8 cellular contexts compared by ENCODE assay signal in the genomic region with DNA sequence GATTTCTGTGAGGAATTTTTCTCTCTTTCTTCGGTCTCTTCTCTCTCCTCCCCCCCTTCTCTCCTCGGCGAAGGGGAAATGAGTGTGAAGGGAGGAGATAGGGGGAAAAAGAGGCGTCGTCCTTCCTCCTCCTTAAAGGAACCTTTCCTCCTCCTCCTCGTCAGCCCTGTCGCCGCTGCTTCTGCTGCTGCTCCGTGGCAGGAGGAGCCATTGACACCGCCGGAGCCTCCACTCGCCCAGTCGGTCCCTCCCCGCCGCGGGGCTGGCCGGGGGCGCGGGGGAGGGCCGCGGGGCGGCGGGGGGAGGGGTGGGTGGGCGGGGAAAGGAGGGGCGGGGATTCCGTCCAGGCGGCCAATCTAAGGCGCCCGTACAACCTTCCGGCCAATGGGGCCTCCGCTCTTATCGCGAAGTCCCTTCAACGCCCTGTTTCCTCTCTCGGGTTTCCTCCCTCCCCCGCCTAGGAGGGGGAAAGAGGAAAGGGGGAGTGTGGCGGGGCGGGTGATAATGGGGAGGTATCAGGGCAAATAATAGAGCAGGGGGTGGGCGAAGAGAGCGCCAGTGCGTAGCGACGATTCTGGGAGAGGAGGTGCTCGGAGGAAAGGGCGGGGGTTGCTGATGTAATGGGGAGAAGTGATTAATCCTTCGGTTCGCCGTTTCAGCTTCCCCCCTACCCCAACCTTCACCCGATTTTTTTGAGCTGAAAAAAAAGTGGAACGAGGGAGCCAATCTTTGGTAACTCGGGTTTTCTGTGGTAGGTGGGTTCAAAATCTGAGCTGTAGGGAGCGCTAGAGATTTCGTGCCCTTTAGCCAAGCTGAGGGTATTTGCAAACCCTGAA. TPM values are rescaled to one million over a fixed set of nuclear protein-coding genes. Genes with fewer than 3 reads are reported as not detected.
DNase-seq lines count a peak whose midpoint lies in the region; ATAC-seq and TF ChIP-seq lines count a peak whose summit lies in the region.

FBXO11 (minus strand) TSS at position 238 of the 836 bp plus-strand sequence. CDS start 778 bp downstream, outside the sequence.

- H3K27me3 Mint-ChIP-seq in activated naive CD8-positive, alpha-beta T cell treated with anti-CD3 and anti-CD28 coated beads, Interleukin-2, amount 10 ng/mL, durations not matched to agents 7 days and 5 days = no peaks in the 10 kb centered on the region

- ATAC-seq in HG02759 (IDR thresholded peaks at IDR 0.05; ENCODE audit: unreplicated experiment) (peak; percentile 91), Right ventricle myocardium inferior (peak; percentile 97)
- ATAC-seq in activated naive CD8-positive, alpha-beta T cell treated with anti-CD3 and anti-CD28 coated beads, Interleukin-2, amount 10 ng/mL, durations not matched to agents 7 days and 5 days (ENCODE audit: low read depth) = peak; percentile 83

- H3K27me3 ChIP-seq in SU-DHL-6 (ENCODE audit: low read length) (no peaks in the 10 kb centered on the region), ovary (no peaks in the 10 kb centered on the region), thyroid gland (no peaks in the 10 kb centered on the region)

- peak within 1 kb of the TSS; percentile 95 for H3K4me2 ChIP-seq in SU-DHL-6 (ENCODE audit: low read depth, low read length, poor library complexity, severe bottlenecking)

- intact Hi-C loops in Right ventricle myocardium inferior (cut with DNase I) (loop anchor here (5.0 kb wide), 2 partner anchors 39 to 516 kb away; no protein-coding TSS in a partner anchor), ovary (cut with DNase I) (loop anchor here in 3 of 4 donors (5.0 to 10.0 kb wide), 2 partner anchors 52 to 124 kb away; partner anchors contain the start of gene MSH6 (in 2 of the 3)), thyroid gland (cut with DNase I) (loop anchor here (5.0 kb wide), 2 partner anchors 124 to 201 kb away; partner anchors contain the start of gene MSH6)

- TF ChIP-seq POLR2A in ovary (IDR thresholded peaks at IDR 0.05) (peak; percentile 79), thyroid gland (IDR thresholded peaks at IDR 0.05) (peak; percentile 59 to 90)

- H3K27ac ChIP-seq in SU-DHL-6 (ENCODE audit: low read depth, low read length) = peak within 1 kb of the TSS; percentile 94
- peak within 1 kb of the TSS; percentile 95 to 98 for H3K27ac ChIP-seq in ovary
- H3K27ac ChIP-seq in thyroid gland = peak within 1 kb of the TSS; percentile 99

- H3K4me1 ChIP-seq in ovary (ENCODE audit: insufficient read depth) (peaks cover 4% of the 10 kb centered on the region), thyroid gland (peaks cover 14 to 16% of the 10 kb centered on the region in 2 donors)

- H2AFZ ChIP-seq in SU-DHL-6 (ENCODE audit: low read depth, low read length, severe bottlenecking) = peak within 1 kb of the TSS; percentile 77

- no peaks in the 10 kb centered on the region for H3K9me2 ChIP-seq in SU-DHL-6 (replicated peaks; ENCODE audit: insufficient read depth, low read length)

- peaks cover 14% of the 10 kb centered on the region for H3F3A ChIP-seq in SU-DHL-6 (ENCODE audit: insufficient read depth)

- H3K4me3 ChIP-seq in SU-DHL-6 (ENCODE audit: insufficient read depth, low read length, poor library complexity, severe bottlenecking) (peak within 1 kb of the TSS; percentile 89), ovary (peak within 1 kb of the TSS; percentile 93), thyroid gland (replicated peaks in 1 of 3) (peak within 1 kb of the TSS; percentile 56 to 96 (median 93))

- peak; percentile 96 for DNase-seq in NCI-H128 (lab: John Stamatoyannopoulos, UW; ENCODE audit: unreplicated experiment)
- peak; percentile 86 for DNase-seq in activated naive CD8-positive, alpha-beta T cell treated with anti-CD3 and anti-CD28 coated beads, Interleukin-2, amount 10 ng/mL, durations not matched to agents 7 days and 5 days
- peak; percentile 97 for DNase-seq in Right ventricle myocardium inferior (ENCODE audit: missing footprints)
- peak; percentile 95 to 98 (median 96) for DNase-seq in ovary
- peak; percentile 96 to 97 for DNase-seq in thyroid gland

- peak within 1 kb of the TSS; percentile 96 for H3K9ac ChIP-seq in SU-DHL-6 (ENCODE audit: low read length)

- H4K20me1 ChIP-seq in SU-DHL-6 (ENCODE audit: low read depth, low read length) = peaks cover 9% of the 10 kb centered on the region; the same call in 1 of the 2 replicates

- peaks cover 21% of the 10 kb centered on the region for H3K4me1 Mint-ChIP-seq in activated naive CD8-positive, alpha-beta T cell treated with anti-CD3 and anti-CD28 coated beads, Interleukin-2, amount 10 ng/mL, durations not matched to agents 7 days and 5 days

- no peaks in the 10 kb centered on the region for H3K9me3 Mint-ChIP-seq in activated naive CD8-positive, alpha-beta T cell treated with anti-CD3 and anti-CD28 coated beads, Interleukin-2, amount 10 ng/mL, durations not matched to agents 7 days and 5 days

- H3K36me3 ChIP-seq in SU-DHL-6 (ENCODE audit: low read length) (no peaks in the 10 kb centered on the region), ovary (no peaks in the 10 kb centered on the region), thyroid gland (no peaks in the 10 kb centered on the region)

- no peak for TF ChIP-seq EP300 in ovary (IDR thresholded peaks at IDR 0.05)

- POLR2A ChIA-PET in activated naive CD8-positive, alpha-beta T cell treated with anti-CD3 and anti-CD28 coated beads, Interleukin-2, amount 10 ng/mL, durations not matched to agents 7 days and 5 days (lab: Charles Lee) = interaction anchor here (0.6 to 1.4 kb wide), 10 partner anchors 10 to 542 kb away, joined by 3 to 9 read pairs (median 4); partner anchors contain the start of gene MSH6

- peak within 1 kb of the TSS; percentile 96 for H3K27ac Mint-ChIP-seq in activated naive CD8-positive, alpha-beta T cell treated with anti-CD3 and anti-CD28 coated beads, Interleukin-2, amount 10 ng/mL, durations not matched to agents 7 days and 5 days

- TF ChIP-seq CTCF in GM12873 (IDR thresholded peaks at IDR 0.05; ENCODE audit: insufficient read depth, low read depth, low read length, missing control alignments) (peak; percentile 74), SU-DHL-6 (IDR thresholded peaks at IDR 0.05; ENCODE audit: insufficient read depth, low read length, poor library complexity, severe bottlenecking) (peak; percentile 42), ovary (IDR thresholded peaks at IDR 0.05) (peak; percentile 52 to 61 (median 60)), thyroid gland (IDR thresholded peaks at IDR 0.05) (peak in 5 of 6 experiments; percentile 49 to 73 (median 66))

- peaks cover 44% of the 10 kb centered on the region for H3K79me2 ChIP-seq in SU-DHL-6 (ENCODE audit: insufficient read depth, low read length)

- H3K36me3 Mint-ChIP-seq in activated naive CD8-positive, alpha-beta T cell treated with anti-CD3 and anti-CD28 coated beads, Interleukin-2, amount 10 ng/mL, durations not matched to agents 7 days and 5 days = peaks cover 2% of the 10 kb centered on the region

- WGBS in ovary, 3 donors = 0 to 1% (median 0%) methylated on average over 37 to 53 of the region's 53 CpGs
- WGBS in thyroid gland, 2 donors = 0 to 1% methylated on average over 33 to 43 of the region's 53 CpGs

- H3K4me3 Mint-ChIP-seq in activated naive CD8-positive, alpha-beta T cell treated with anti-CD3 and anti-CD28 coated beads, Interleukin-2, amount 10 ng/mL, durations not matched to agents 7 days and 5 days = peak within 1 kb of the TSS; percentile 91

- H3K9me3 ChIP-seq in SU-DHL-6 (ENCODE audit: insufficient read depth, low read length) = no peaks in the 10 kb centered on the region
- H3K9me3 ChIP-seq in ovary = no peaks in the 10 kb centered on the region
- no peaks in the 10 kb centered on the region for H3K9me3 ChIP-seq in thyroid gland

RNA-seq across cellular contexts. Expression of gene FBXO11, which starts in this region (rescaled TPM):
- 10 to 100 TPM; 61.1 to 64.0 TPM for total RNA-seq in activated naive CD8-positive, alpha-beta T cell treated with anti-CD3 and anti-CD28 coated beads, Interleukin-2, amount 10 ng/mL, durations not matched to agents 7 days and 5 days
- total RNA-seq in Right ventricle myocardium inferior (35.6 TPM), ovary (10 to 100 TPM; 63.3 to 85.9 (median 75.9) TPM), thyroid gland (10 to 100 TPM; 50.4 to 82.8 (median 60.6) TPM)
- 10 to 100 TPM; 35.6 to 69.7 TPM for polyA plus RNA-seq in ovary

Comparison
In these comparisons a context has a peak if more than half of its experiments do, and no peak if none do; other contexts are left out.
1. Peak in every context shown above with its lines: DNase-seq, ATAC-seq, H3K4me3 ChIP-seq and H3K27ac ChIP-seq.